ENCODE assay signal across 15 cellular contexts in the genomic region with DNA sequence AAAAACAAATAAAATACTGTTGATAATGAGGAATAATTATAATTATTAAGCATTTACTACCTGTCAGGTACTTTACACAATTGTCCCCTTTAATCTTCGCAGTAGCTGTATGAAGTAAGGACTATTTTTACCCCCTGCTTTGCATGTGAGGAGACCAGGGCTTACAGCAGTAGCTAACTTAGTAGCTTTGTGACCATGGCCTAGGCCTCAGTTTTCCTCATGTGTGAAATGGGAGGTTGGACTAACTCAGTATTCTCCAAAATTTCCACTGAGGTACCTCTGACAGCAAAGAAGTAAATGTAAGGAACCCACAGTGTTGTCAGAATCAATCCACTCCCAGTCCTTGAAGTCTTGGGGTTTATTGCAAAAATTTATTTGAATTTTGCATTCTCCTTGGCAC. TPM values are rescaled to one million over a fixed set of nuclear protein-coding genes. Genes with fewer than 3 reads are reported as not detected.
A peak's percentile ranks its signal among the peaks of the same experiment; 100 is the strongest.
DNase-seq lines count a peak whose midpoint lies in the region; ATAC-seq and TF ChIP-seq lines count a peak whose summit lies in the region.
"Had no signal": no experiment of that assay in that cellular context is flagged by ENCODE, and none has a peak within 500 bp of the region (broad histone marks: within the 10 kb centered on the region; RNA-seq: fewer than 3 reads in every experiment).

No MANE protein-coding gene starts in this region.

- H3K9me2 ChIP-seq in OCI-LY7 (ENCODE audit: insufficient read depth, low read length): no peaks in the 10 kb centered on the region

- peaks cover 8% of the 10 kb centered on the region; the same call in 1 of the 2 replicates for H3K79me2 ChIP-seq in OCI-LY7 (ENCODE audit: insufficient read depth, low read depth, low read length)

- TF ChIP-seq EP300 in gastroesophageal sphincter (IDR thresholded peaks at IDR 0.05) (no peak), transverse colon (IDR thresholded peaks at IDR 0.05; ENCODE audit: low read depth) (no peak)

- H3K36me3 ChIP-seq in OCI-LY7 (ENCODE audit: insufficient read depth, low read length): no peaks in the 10 kb centered on the region
- peaks cover 0 to 5% of the 10 kb centered on the region in 2 donors for H3K36me3 ChIP-seq in gastroesophageal sphincter
- no peaks in the 10 kb centered on the region for H3K36me3 ChIP-seq in transverse colon
- H3K36me3 ChIP-seq: BE2C, HAP-1 had no signal

- TF ChIP-seq POLR2A in gastroesophageal sphincter (IDR thresholded peaks at IDR 0.05): no peak
- no peak for TF ChIP-seq POLR2A in transverse colon (IDR thresholded peaks at IDR 0.05)

- no peak for ATAC-seq in gastroesophageal sphincter
- ATAC-seq: CD8-positive, alpha-beta T cell had no signal

- H3K9me3 ChIP-seq in OCI-LY7 (ENCODE audit: low read length): no peaks in the 10 kb centered on the region
- H3K9me3 ChIP-seq in gastroesophageal sphincter: no peaks in the 10 kb centered on the region
- no peaks in the 10 kb centered on the region for H3K9me3 ChIP-seq in transverse colon
- H3K9me3 ChIP-seq: BE2C, HAP-1, SJSA1 had no signal

- CTCF ChIA-PET in OCI-LY7 (lab: Charles Lee; ENCODE audit: unreplicated experiment): interaction anchor here (0.5 to 6.1 kb wide), 2 partner anchors 30 to 372 kb away, joined by 3 to 82 read pairs; no protein-coding TSS in a partner anchor

- DNase-seq in GM13977 (ENCODE audit: low spot score): peak; percentile 41
- peak; percentile 13 for DNase-seq in OCI-LY7 (ENCODE audit: low spot score)
- no peak for DNase-seq in transverse colon
- no peak for DNase-seq in NCI-H2029 (lab: John Stamatoyannopoulos, UW)
- no peak for DNase-seq in GOT3 (lab: John Stamatoyannopoulos, UW)
- no peak for DNase-seq in pons (ENCODE audit: low spot score)
- DNase-seq: BE2C; CD8-positive, alpha-beta T cell; DND-41; NCI-H1092; NCI-H1694; NCI-H774 had no signal

- peak overlapping the region; percentile 46 for H3K4me3 ChIP-seq in OCI-LY7 (ENCODE audit: low read depth, low read length, poor library complexity, severe bottlenecking)
- H3K4me3 ChIP-seq in gastroesophageal sphincter: no peak overlapping the region
- H3K4me3 ChIP-seq in transverse colon: no peak overlapping the region
- H3K4me3 ChIP-seq: HAP-1, SJSA1 had no signal

- POLR2A ChIA-PET in OCI-LY7 (lab: Charles Lee): interaction anchor here (1.1 to 4.4 kb wide), 6 partner anchors 8 to 93 kb away, joined by 3 to 39 read pairs (median 8); no protein-coding TSS in a partner anchor

- TF ChIP-seq CTCF in GM13977 (IDR thresholded peaks at IDR 0.05; ENCODE audit: extremely low read depth, insufficient read depth, missing control alignments) (no peak), OCI-LY7 (conservative IDR thresholded peaks at IDR 0.05; ENCODE audit: low read length) (no peak), gastroesophageal sphincter (IDR thresholded peaks at IDR 0.05) (no peak), transverse colon (IDR thresholded peaks at IDR 0.05) (no peak)

- H3K27me3 ChIP-seq in gastroesophageal sphincter (no peaks in the 10 kb centered on the region), transverse colon (no peaks in the 10 kb centered on the region)
- H3K27me3 ChIP-seq: BE2C, SJSA1 had no signal

- peak overlapping the region; percentile 79 for H3K4me2 ChIP-seq in OCI-LY7 (ENCODE audit: low read length)

- in situ Hi-C loops in GM13977 (cut with MboI; ENCODE audit: low pct_unique_long_range_greater_than_20kb, low sequenced_read_pairs, unreplicated experiment): loop anchor here (10.0 kb wide), 1 partner anchor 66 kb away; no protein-coding TSS in a partner anchor
- in situ Hi-C loops in transverse colon (cut with MboI; ENCODE audit: low pct_ligation_motif_present in 1 of 4, low pct_unique_long_range_greater_than_20kb in 1 of 4, low sequenced_read_pairs in 3 of 4): no loop called here

- WGBS in gastroesophageal sphincter (ENCODE audit: low coverage in 1 of 2), 2 donors: 100% methylated on average over 1 of the region's 1 CpG
- 80 to 91% methylated on average over 1 of the region's 1 CpG for WGBS in transverse colon (ENCODE audit: low coverage in 1 of 2), 2 donors

- H4K20me1 ChIP-seq in OCI-LY7 (ENCODE audit: insufficient read depth, low read length): no peaks in the 10 kb centered on the region

- intact Hi-C loops in OCI-LY7 (cut with micrococcal nuclease; ENCODE audit: unreplicated experiment): no loop called here
- intact Hi-C loops in transverse colon (cut with DNase I; ENCODE audit: low total_unique reads): loop anchor here (5.0 kb wide), 1 partner anchor 63 kb away; no protein-coding TSS in a partner anchor

- BruUV-seq in OCI-LY7 (replicated peaks; lab: Mats Ljungman, UMichigan): no TSS peak

- H3K27ac ChIP-seq in OCI-LY7 (ENCODE audit: low read depth, low read length, poor library complexity, severe bottlenecking) (peak overlapping the region; percentile 21), gastroesophageal sphincter (peak overlapping the region in 3 of 4 donors; percentile 70 to 97 (median 97)), transverse colon (peak overlapping the region; percentile 71 to 97 (median 94))
- H3K27ac ChIP-seq: SJSA1 had no signal

- H3K4me1 ChIP-seq in OCI-LY7 (ENCODE audit: insufficient read depth, low read length, poor library complexity, severe bottlenecking) (peaks cover 68% of the 10 kb centered on the region), gastroesophageal sphincter (peaks cover 10 to 63% (median 24%) of the 10 kb centered on the region in 3 donors), transverse colon (peaks cover 8 to 39% (median 33%) of the 10 kb centered on the region in 4 donors)

- no peak overlapping the region; the same call in 1 of the 2 replicates for H2AFZ ChIP-seq in OCI-LY7 (ENCODE audit: low read length)

RNA-seq across cellular contexts. Expression of a gene that starts 3.8 kb away (rescaled TPM):
- 46.4 and 52.8 TPM in 2 replicates for total RNA-seq in OCI-LY7 (2014; rRNA removed; shearing (Covaris generic))
- total RNA-seq in OCI-LY7 (2022): 72.2 and 89.8 TPM in 2 replicates
- total RNA-seq in gastroesophageal sphincter: 1,000 to 10,000 TPM; 4,484 to 9,179 (median 5,319) TPM
- 1,000 to 10,000 TPM in 2 of 4 donors, 100 to 1,000 TPM in 2; 697 to 1,474 (median 915) TPM for total RNA-seq in transverse colon

RNA-seq across cellular contexts. Expression of a gene that starts 28.2 kb away (rescaled TPM):
- 2.5 and 4.2 TPM in 2 replicates for total RNA-seq in OCI-LY7 (2014; rRNA removed; shearing (Covaris generic))
- 19.8 and 20.7 TPM in 2 replicates for total RNA-seq in OCI-LY7 (2022)
- total RNA-seq in gastroesophageal sphincter: 10 to 100 TPM; 11.4 to 35.8 (median 18.0) TPM
- total RNA-seq in transverse colon: 10 to 100 TPM; 13.0 to 40.6 (median 16.9) TPM

RNA-seq across cellular contexts. Expression of a gene that starts 41.7 kb away (rescaled TPM):
- total RNA-seq in OCI-LY7 (2014; rRNA removed; shearing (Covaris generic)): not detected in 2 replicates
- total RNA-seq in OCI-LY7 (2022): not detected in 2 replicates
- total RNA-seq in gastroesophageal sphincter: 100 to 1,000 TPM in 1 of 4 donors, 10 to 100 TPM in 3; 69.2 to 153 (median 84.7) TPM
- total RNA-seq in transverse colon: 10 to 100 TPM; 19.4 to 47.6 (median 31.5) TPM

Comparison
In these comparisons a context has a peak if more than half of its experiments do, and no peak if none do; other contexts are left out.
1. DNase-seq: peak in GM13977 (single experiment) and OCI-LY7 (single experiment); none in transverse colon (single experiment), NCI-H2029 (single experiment), GOT3 (single experiment) and pons (single experiment).
2. H3K27ac ChIP-seq: peak in every context shown above with its lines; median percentile 97 in gastroesophageal sphincter; 94 in transverse colon; 21 in OCI-LY7.
3. RNA of a gene that starts 3.8 kb away (total RNA-seq): 4,484 to 9,179 TPM in gastroesophageal sphincter and 697 to 1,474 TPM in transverse colon; 46.4 to 89.8 TPM in OCI-LY7; every median in the first group is over 4 times any median in the second.
4. RNA of a gene that starts 41.7 kb away (total RNA-seq): 69.2 to 153 TPM in gastroesophageal sphincter and 19.4 to 47.6 TPM in transverse colon; not detected in OCI-LY7; every median in the first group is over 10 times any median in the second.